25 cellular contexts compared by ENCODE assay signal in the genomic region with DNA sequence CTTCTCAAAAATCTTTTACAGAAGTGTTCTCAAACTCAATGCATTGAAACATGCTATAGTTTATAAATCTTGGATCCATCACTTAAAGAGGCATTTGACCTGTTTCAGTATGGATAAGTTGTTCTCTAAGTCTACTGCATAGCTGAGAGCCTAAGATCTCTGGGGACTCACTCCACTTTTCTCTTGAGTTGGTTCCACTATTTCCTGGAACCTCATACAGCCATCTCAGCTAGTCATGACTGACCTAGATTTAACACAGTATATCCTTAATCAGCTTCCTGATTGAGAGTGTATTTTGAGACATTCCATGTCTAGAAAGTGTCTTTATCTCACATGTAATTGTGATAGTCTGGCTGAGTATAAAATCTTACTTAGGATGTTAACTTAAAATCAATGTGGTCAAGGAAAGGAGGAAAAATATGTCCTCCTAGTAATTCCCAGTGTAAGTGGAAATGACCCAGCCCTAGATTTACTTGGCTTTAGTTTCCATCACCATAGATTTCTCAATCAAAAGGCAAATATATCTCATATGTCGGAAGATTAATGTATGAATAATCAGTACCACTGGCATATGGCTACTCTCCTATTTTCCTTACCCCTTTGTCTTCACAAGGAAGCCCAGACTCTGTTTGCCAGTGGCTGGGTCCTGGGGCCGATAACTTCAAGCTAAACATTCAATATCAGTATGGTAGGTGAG.
DNase-seq lines count a peak whose midpoint lies in the region; ATAC-seq and TF ChIP-seq lines count a peak whose summit lies in the region.
"Had no signal": no experiment of that assay in that cellular context is flagged by ENCODE, and none has a peak within 500 bp of the region (broad histone marks: within the 10 kb centered on the region; RNA-seq: fewer than 3 reads in every experiment).

No MANE protein-coding gene starts in this region.

- H4K20me1 ChIP-seq in osteoblast (ENCODE audit: insufficient read depth, low read length) = no peaks in the 10 kb centered on the region
- no peaks in the 10 kb centered on the region for H4K20me1 ChIP-seq in smooth muscle cell (ENCODE audit: low read depth)

- H3K4me1 Mint-ChIP-seq in activated CD4-positive, alpha-beta memory T cell treated with anti-CD3 and anti-CD28 coated beads, Interleukin-2, amount 10 ng/mL, durations not matched to agents 7 days and 5 days = no peaks in the 10 kb centered on the region
- H3K4me1 Mint-ChIP-seq: activated CD8-positive, alpha-beta memory T cell treated with anti-CD3 and anti-CD28 coated beads, Interleukin-2, amount 10 ng/mL, durations not matched to agents 7 days and 5 days; CD8-positive, alpha-beta memory T cell; nephron had no signal

- TF ChIP-seq CTCF in osteoblast (IDR thresholded peaks at IDR 0.05; ENCODE audit: extremely low read depth, low read depth, low read length) = no peak
- no peak for TF ChIP-seq CTCF in smooth muscle cell (IDR thresholded peaks at IDR 0.05; ENCODE audit: borderline replicate concordance, insufficient read depth, poor library complexity, severe bottlenecking)

- H3K4me2 ChIP-seq in osteoblast (ENCODE audit: insufficient read depth, low read length) (peak overlapping the region; percentile 79), smooth muscle cell (no peak overlapping the region)

- no peaks in the 10 kb centered on the region for H3K36me3 Mint-ChIP-seq in activated CD4-positive, alpha-beta memory T cell treated with anti-CD3 and anti-CD28 coated beads, Interleukin-2, amount 10 ng/mL, durations not matched to agents 7 days and 5 days (ENCODE audit: low read depth)
- H3K36me3 Mint-ChIP-seq: activated CD8-positive, alpha-beta memory T cell treated with anti-CD3 and anti-CD28 coated beads, Interleukin-2, amount 10 ng/mL, durations not matched to agents 7 days and 5 days had no signal

- WGBS in smooth muscle cell (ENCODE audit: low lambda C conversion rate) = 91% methylated on average over 2 of the region's 2 CpGs

- no peak overlapping the region for H3K27ac Mint-ChIP-seq in activated CD4-positive, alpha-beta memory T cell treated with anti-CD3 and anti-CD28 coated beads, Interleukin-2, amount 10 ng/mL, durations not matched to agents 7 days and 5 days
- H3K27ac Mint-ChIP-seq: activated CD8-positive, alpha-beta memory T cell treated with anti-CD3 and anti-CD28 coated beads, Interleukin-2, amount 10 ng/mL, durations not matched to agents 7 days and 5 days; activated naive CD8-positive, alpha-beta T cell; activated T-helper 1 cell treated with anti-CD3 and anti-CD28 coated beads, Interleukin-12 subunit alpha, Interleukin-12 subunit beta, Interleukin-2, Interleukin-4 antibody, amounts not matched to agents 30 ng/mL and 10 ng/mL and 1 ng/mL, durations not matched to agents 14 hours and 24 hours and 36 hours; CD8-positive, alpha-beta memory T cell; nephron; progenitor cell of endocrine pancreas had no signal

- H3K4me3 ChIP-seq in SJSA1 (no peak overlapping the region), osteoblast (ENCODE audit: insufficient read depth, low read length) (peak overlapping the region; percentile 54), smooth muscle cell (no peak overlapping the region)
- H3K4me3 ChIP-seq: body of pancreas, skin epidermis had no signal

- H3F3A ChIP-seq in smooth muscle cell (ENCODE audit: low read depth) = no peaks in the 10 kb centered on the region

- H3K27ac ChIP-seq in SJSA1 = peak overlapping the region; percentile 65
- peak overlapping the region; percentile 87 for H3K27ac ChIP-seq in osteoblast (ENCODE audit: low read depth, low read length)
- no peak overlapping the region for H3K27ac ChIP-seq in smooth muscle cell (ENCODE audit: low read depth)
- H3K27ac ChIP-seq: body of pancreas, skin epidermis had no signal

- no peak overlapping the region for H3K9ac ChIP-seq in smooth muscle cell (ENCODE audit: low read depth)

- H3K9me3 Mint-ChIP-seq in activated CD4-positive, alpha-beta memory T cell treated with anti-CD3 and anti-CD28 coated beads, Interleukin-2, amount 10 ng/mL, durations not matched to agents 7 days and 5 days = no peaks in the 10 kb centered on the region
- H3K9me3 Mint-ChIP-seq: activated T-helper 1 cell treated with anti-CD3 and anti-CD28 coated beads, Interleukin-12 subunit alpha, Interleukin-12 subunit beta, Interleukin-2, Interleukin-4 antibody, amounts not matched to agents 30 ng/mL and 10 ng/mL and 1 ng/mL, durations not matched to agents 14 hours and 24 hours and 36 hours had no signal

- H3K27me3 Mint-ChIP-seq in activated CD4-positive, alpha-beta memory T cell treated with anti-CD3 and anti-CD28 coated beads, Interleukin-2, amount 10 ng/mL, durations not matched to agents 7 days and 5 days = peaks cover 3% of the 10 kb centered on the region
- H3K27me3 Mint-ChIP-seq: activated CD8-positive, alpha-beta memory T cell treated with anti-CD3 and anti-CD28 coated beads, Interleukin-2, amount 10 ng/mL, durations not matched to agents 7 days and 5 days; activated naive CD8-positive, alpha-beta T cell; CD8-positive, alpha-beta memory T cell; progenitor cell of endocrine pancreas had no signal

- no peaks in the 10 kb centered on the region for H3K9me3 ChIP-seq in SJSA1 (replicated peaks)
- H3K9me3 ChIP-seq in osteoblast (ENCODE audit: low read depth, low read length) = no peaks in the 10 kb centered on the region
- peaks cover 3% of the 10 kb centered on the region for H3K9me3 ChIP-seq in smooth muscle cell (replicated peaks; ENCODE audit: low read depth)
- H3K9me3 ChIP-seq: body of pancreas had no signal

- DNase-seq in GM03348 (ENCODE audit: low spot score) = peak; percentile 31
- DNase-seq in SJSA1 (ENCODE audit: low read depth in 1 of 2, low spot score in 2 of 2) = no peak
- DNase-seq in osteoblast (ENCODE audit: insufficient read length, low spot score, missing footprints) = no peak
- DNase-seq in smooth muscle cell (lab: John Stamatoyannopoulos, UW; ENCODE audit: unreplicated experiment) = no peak
- DNase-seq in activated CD4-positive, alpha-beta memory T cell treated with anti-CD3 and anti-CD28 coated beads, Interleukin-2, amount 10 ng/mL, durations not matched to agents 7 days and 5 days = no peak
- DNase-seq in activated effector memory CD4-positive, alpha-beta T cell treated with Interleukin-2 at 50 U/mL for 16 hours = no peak
- DNase-seq: activated CD8-positive, alpha-beta memory T cell treated with anti-CD3 and anti-CD28 coated beads, Interleukin-2, amount 10 ng/mL, durations not matched to agents 7 days and 5 days; body of pancreas; CD8-positive, alpha-beta memory T cell; glutamatergic neuron; Karpas-422; midbrain; NCI-H1048; NCI-H2107; NCI-H524 treated with DMSO at 0.1 percent for 48 hours; Right ventricle myocardium superior; stimulated activated naive CD4-positive, alpha-beta T cell; SW 1271 had no signal

- ATAC-seq in esophagus mucosa = peak; percentile 44
- ATAC-seq in GM19452 (IDR thresholded peaks at IDR 0.05; ENCODE audit: unreplicated experiment) = no peak
- ATAC-seq: activated CD8-positive, alpha-beta memory T cell treated with anti-CD3 and anti-CD28 coated beads, Interleukin-2, amount 10 ng/mL, durations not matched to agents 7 days and 5 days; body of pancreas had no signal

- H3K4me3 Mint-ChIP-seq in activated CD4-positive, alpha-beta memory T cell treated with anti-CD3 and anti-CD28 coated beads, Interleukin-2, amount 10 ng/mL, durations not matched to agents 7 days and 5 days = no peak overlapping the region
- H3K4me3 Mint-ChIP-seq: activated CD8-positive, alpha-beta memory T cell treated with anti-CD3 and anti-CD28 coated beads, Interleukin-2, amount 10 ng/mL, durations not matched to agents 7 days and 5 days; activated naive CD8-positive, alpha-beta T cell; activated T-helper 1 cell treated with anti-CD3 and anti-CD28 coated beads, Interleukin-12 subunit alpha, Interleukin-12 subunit beta, Interleukin-2, Interleukin-4 antibody, amounts not matched to agents 30 ng/mL and 10 ng/mL and 1 ng/mL, durations not matched to agents 14 hours and 24 hours and 36 hours; CD8-positive, alpha-beta memory T cell; nephron had no signal

- no peaks in the 10 kb centered on the region for H3K36me3 ChIP-seq in SJSA1
- no peaks in the 10 kb centered on the region for H3K36me3 ChIP-seq in osteoblast (ENCODE audit: insufficient read depth, low read length)
- H3K36me3 ChIP-seq in smooth muscle cell (ENCODE audit: low read depth) = no peaks in the 10 kb centered on the region

- H3K27me3 ChIP-seq in SJSA1 (replicated peaks) (no peaks in the 10 kb centered on the region), osteoblast (ENCODE audit: insufficient read depth, low read length) (no peaks in the 10 kb centered on the region), smooth muscle cell (ENCODE audit: low read depth) (no peaks in the 10 kb centered on the region)
- H3K27me3 ChIP-seq: body of pancreas had no signal

- CTCF ChIA-PET in activated CD4-positive, alpha-beta memory T cell treated with anti-CD3 and anti-CD28 coated beads, Interleukin-2, amount 10 ng/mL, durations not matched to agents 7 days and 5 days (lab: Charles Lee) = no interaction called here

- H2AFZ ChIP-seq in osteoblast (ENCODE audit: low read length) (peak overlapping the region; percentile 68), smooth muscle cell (ENCODE audit: low read depth) (no peak overlapping the region)

- no peaks in the 10 kb centered on the region for H3K79me2 ChIP-seq in osteoblast (ENCODE audit: insufficient read depth, low read length)
- no peaks in the 10 kb centered on the region for H3K79me2 ChIP-seq in smooth muscle cell (ENCODE audit: low read depth)

- POLR2A ChIA-PET in activated CD4-positive, alpha-beta memory T cell treated with anti-CD3 and anti-CD28 coated beads, Interleukin-2, amount 10 ng/mL, durations not matched to agents 7 days and 5 days (lab: Charles Lee) = no interaction called here

- peaks cover 18% of the 10 kb centered on the region for H3K4me1 ChIP-seq in SJSA1 (replicated peaks)
- H3K4me1 ChIP-seq in osteoblast (ENCODE audit: insufficient read depth, low read length) = peaks cover 21% of the 10 kb centered on the region
- no peaks in the 10 kb centered on the region for H3K4me1 ChIP-seq in smooth muscle cell (ENCODE audit: low read depth)
- H3K4me1 ChIP-seq: body of pancreas had no signal
